Comparison of ENCODE assay signal across 25 cellular contexts in genomic region chr7:47939425-47940036, GRCh38. TPM values are rescaled to one million over a fixed set of nuclear protein-coding genes. Genes with fewer than 3 reads are reported as not detected.
A peak's percentile ranks its signal among the peaks of the same experiment; 100 is the strongest.
DNase-seq lines count a peak whose midpoint lies in the region; ATAC-seq and TF ChIP-seq lines count a peak whose summit lies in the region.
"Had no signal": no experiment of that assay in that cellular context is flagged by ENCODE, and none has a peak within 500 bp of the region (broad histone marks: within the 10 kb centered on the region; RNA-seq: fewer than 3 reads in every experiment).

No MANE protein-coding gene starts in this region.

- no peak overlapping the region for H3K4me3 ChIP-seq in heart left ventricle
- H3K4me3 ChIP-seq in thyroid gland (replicated peaks in 1 of 3), result no peak overlapping the region
- H3K4me3 ChIP-seq: HAP-1, pancreas had no signal

- TF ChIP-seq POLR2A in heart left ventricle (IDR thresholded peaks at IDR 0.05) (no peak), thyroid gland (IDR thresholded peaks at IDR 0.05) (no peak)

- peaks cover 4% of the 10 kb centered on the region for H3K36me3 Mint-ChIP-seq in endothelial cell (ENCODE audit: low read depth, unreplicated experiment)
- no peaks in the 10 kb centered on the region for H3K36me3 Mint-ChIP-seq in neural crest cell (ENCODE audit: low read depth)
- H3K36me3 Mint-ChIP-seq in activated CD4-positive, alpha-beta T cell treated with anti-CD3 and anti-CD28 coated beads for 36 hours (ENCODE audit: low read depth), result no peaks in the 10 kb centered on the region
- H3K36me3 Mint-ChIP-seq: activated naive CD4-positive, alpha-beta T cell treated with anti-CD3 and anti-CD28 coated beads, Interleukin-2, amount 10 ng/mL, durations not matched to agents 7 days and 5 days; immature natural killer cell; naive thymus-derived CD4-positive, alpha-beta T cell had no signal

- intact Hi-C loops in heart left ventricle (cut with DNase I) (loop anchor here in 2 of 10 donors (5.0 kb wide), 2 partner anchors 38 to 92 kb away; partner anchors contain the start of gene HUS1 (in 1 of the 2)), Right ventricle myocardium superior (cut with DNase I) (no loop called here), thyroid gland (cut with DNase I) (loop anchor here (5.0 kb wide), 1 partner anchor 173 kb away; no protein-coding TSS in a partner anchor)
- intact Hi-C loops in activated CD4-positive, alpha-beta T cell treated with anti-CD3 and anti-CD28 coated beads for 36 hours (cut with DNase I, micrococcal nuclease), result no loop called here

- H3K36me3 ChIP-seq in heart left ventricle, result peaks cover 0 to 12% (median 0%) of the 10 kb centered on the region in 9 donors
- no peaks in the 10 kb centered on the region for H3K36me3 ChIP-seq in thyroid gland
- H3K36me3 ChIP-seq: HAP-1, pancreas had no signal

- POLR2A ChIA-PET in activated CD4-positive, alpha-beta T cell treated with anti-CD3 and anti-CD28 coated beads for 36 hours (lab: Charles Lee), result no interaction called here

- no peaks in the 10 kb centered on the region for H3K9me3 Mint-ChIP-seq in endothelial cell (ENCODE audit: unreplicated experiment)
- no peaks in the 10 kb centered on the region for H3K9me3 Mint-ChIP-seq in neural crest cell
- no peaks in the 10 kb centered on the region for H3K9me3 Mint-ChIP-seq in activated CD4-positive, alpha-beta T cell treated with anti-CD3 and anti-CD28 coated beads for 36 hours (ENCODE audit: low read depth)
- H3K9me3 Mint-ChIP-seq: activated naive CD4-positive, alpha-beta T cell treated with anti-CD3 and anti-CD28 coated beads, Interleukin-2, amount 10 ng/mL, durations not matched to agents 7 days and 5 days; activated T-cell treated with anti-CD3 and anti-CD28 coated beads, Interleukin-2, amount 50 U/mL, for 4 hours; central memory CD8-positive, alpha-beta T cell; immature natural killer cell; naive thymus-derived CD4-positive, alpha-beta T cell had no signal

- no peak for TF ChIP-seq CTCF in heart left ventricle (IDR thresholded peaks at IDR 0.05)
- no peak for TF ChIP-seq CTCF in endothelial cell (IDR thresholded peaks at IDR 0.05; ENCODE audit: unreplicated experiment)
- TF ChIP-seq CTCF in neural crest cell (conservative IDR thresholded peaks at IDR 0.05), result no peak
- no peak for TF ChIP-seq CTCF in thyroid gland (IDR thresholded peaks at IDR 0.05)

- H3K4me3 Mint-ChIP-seq in endothelial cell (ENCODE audit: unreplicated experiment), result no peak overlapping the region
- H3K4me3 Mint-ChIP-seq in neural crest cell, result no peak overlapping the region
- no peak overlapping the region for H3K4me3 Mint-ChIP-seq in activated CD4-positive, alpha-beta T cell treated with anti-CD3 and anti-CD28 coated beads for 36 hours
- H3K4me3 Mint-ChIP-seq: activated naive CD4-positive, alpha-beta T cell treated with anti-CD3 and anti-CD28 coated beads, Interleukin-2, amount 10 ng/mL, durations not matched to agents 7 days and 5 days; activated T-cell treated with anti-CD3 and anti-CD28 coated beads, Interleukin-2, amount 50 U/mL, for 4 hours; central memory CD8-positive, alpha-beta T cell; immature natural killer cell; naive thymus-derived CD4-positive, alpha-beta T cell had no signal

- CTCF ChIA-PET in activated CD4-positive, alpha-beta T cell treated with anti-CD3 and anti-CD28 coated beads for 36 hours (lab: Charles Lee), result no interaction called here

- H3K4me1 Mint-ChIP-seq in endothelial cell (ENCODE audit: unreplicated experiment) (peaks cover 39% of the 10 kb centered on the region), neural crest cell (peaks cover 66% of the 10 kb centered on the region)
- peaks cover 6% of the 10 kb centered on the region for H3K4me1 Mint-ChIP-seq in activated CD4-positive, alpha-beta T cell treated with anti-CD3 and anti-CD28 coated beads for 36 hours
- H3K4me1 Mint-ChIP-seq: central memory CD8-positive, alpha-beta T cell; immature natural killer cell had no signal

- H3K4me1 ChIP-seq in heart left ventricle (peaks cover 0 to 58% (median 30%) of the 10 kb centered on the region in 12 donors), thyroid gland (peaks cover 0 to 23% of the 10 kb centered on the region in 2 donors)
- H3K4me1 ChIP-seq: HAP-1, pancreas had no signal

- no peak for DNase-seq in heart left ventricle
- DNase-seq in Right ventricle myocardium superior, result no peak
- DNase-seq in endothelial cell (ENCODE audit: low spot score), result no peak
- DNase-seq in neural crest cell (ENCODE audit: low read depth, low spot score), result no peak
- no peak for DNase-seq in thyroid gland
- no peak for DNase-seq in activated CD4-positive, alpha-beta T cell treated with anti-CD3 and anti-CD28 coated beads for 36 hours
- DNase-seq in ecto neural progenitor cell (ENCODE audit: low spot score), result no peak
- no peak for DNase-seq in NCI-H510A (lab: John Stamatoyannopoulos, UW)
- DNase-seq: activated CD4-positive, CD25-positive, alpha-beta regulatory T cell treated with anti-CD3 and anti-CD28 coated beads, Interleukin-2, amount 50 U/mL, for 72 hours; activated CD8-positive, alpha-beta memory T cell treated with anti-CD3 and anti-CD28 coated beads for 24 hours; activated naive CD4-positive, alpha-beta T cell treated with anti-CD3 and anti-CD28 coated beads, Interleukin-2, amount 10 ng/mL, durations not matched to agents 7 days and 5 days; activated T-cell treated with anti-CD3 and anti-CD28 coated beads, Interleukin-2, amount 50 U/mL, for 4 hours; AML-193; DND-41; effector CD8-positive, alpha-beta T cell; immature natural killer cell; mammary epithelial cell; naive thymus-derived CD4-positive, alpha-beta T cell; NCI-H2029; pancreas; stimulated activated naive CD4-positive, alpha-beta T cell had no signal

- ATAC-seq in heart left ventricle (no peak), Right ventricle myocardium superior (ENCODE audit: poor library complexity) (no peak)
- no peak for ATAC-seq in activated CD4-positive, alpha-beta T cell treated with anti-CD3 and anti-CD28 coated beads for 36 hours
- ATAC-seq: activated T-cell treated with anti-CD3 and anti-CD28 coated beads, Interleukin-2, amount 50 U/mL, for 4 hours; naive thymus-derived CD4-positive, alpha-beta T cell; pancreas had no signal

- peak overlapping the region; percentile 53 for H3K27ac Mint-ChIP-seq in endothelial cell (ENCODE audit: unreplicated experiment)
- peak overlapping the region; percentile 28 for H3K27ac Mint-ChIP-seq in neural crest cell (ENCODE audit: unreplicated experiment)
- no peak overlapping the region for H3K27ac Mint-ChIP-seq in activated CD4-positive, alpha-beta T cell treated with anti-CD3 and anti-CD28 coated beads for 36 hours
- H3K27ac Mint-ChIP-seq: activated naive CD4-positive, alpha-beta T cell treated with anti-CD3 and anti-CD28 coated beads, Interleukin-2, amount 10 ng/mL, durations not matched to agents 7 days and 5 days; immature natural killer cell; naive thymus-derived CD4-positive, alpha-beta T cell had no signal

- H3K27me3 ChIP-seq in heart left ventricle (no peaks in the 10 kb centered on the region), thyroid gland (no peaks in the 10 kb centered on the region)
- H3K27me3 ChIP-seq: pancreas had no signal

- H3K27me3 Mint-ChIP-seq in endothelial cell (ENCODE audit: unreplicated experiment) (peaks cover 4% of the 10 kb centered on the region), neural crest cell (ENCODE audit: low read depth) (no peaks in the 10 kb centered on the region)
- no peaks in the 10 kb centered on the region for H3K27me3 Mint-ChIP-seq in activated CD4-positive, alpha-beta T cell treated with anti-CD3 and anti-CD28 coated beads for 36 hours
- H3K27me3 Mint-ChIP-seq: central memory CD8-positive, alpha-beta T cell; naive thymus-derived CD4-positive, alpha-beta T cell had no signal

- 92 to 94% (median 93%) methylated on average over 7 of the region's 7 CpGs for WGBS in heart left ventricle, 4 donors
- 95 to 97% methylated on average over 6 to 7 of the region's 7 CpGs for WGBS in thyroid gland, 2 donors

- H3K27ac ChIP-seq in heart left ventricle (peak overlapping the region; percentile 74 to 93 (median 90)), thyroid gland (peak overlapping the region in 2 of 3 donors; percentile 78 to 83)
- H3K27ac ChIP-seq: 22Rv1, KMS-11, pancreas had no signal

- H3K9me3 ChIP-seq in heart left ventricle (no peaks in the 10 kb centered on the region), thyroid gland (no peaks in the 10 kb centered on the region)
- H3K9me3 ChIP-seq: HAP-1, pancreas had no signal

RNA-seq across cellular contexts. Expression of gene PKD1L1, which starts 8.7 kb away (rescaled TPM):
- total RNA-seq in heart left ventricle (1 to 10 TPM; 1.1 to 3.7 (median 2.5) TPM), Right ventricle myocardium superior (1.9 TPM), endothelial cell (ENCODE audit: unreplicated experiment) (4.8 TPM), neural crest cell (0.11 and 0.19 TPM in 2 replicates), thyroid gland (under 1 TPM; under 0.01 to 0.17 (median 0.14) TPM)
- 1 to 10 TPM; 1.3 to 2.1 TPM for polyA plus RNA-seq in heart left ventricle
- under 1 TPM; 0.09 to 0.16 TPM for total RNA-seq in activated CD4-positive, alpha-beta T cell treated with anti-CD3 and anti-CD28 coated beads for 36 hours

RNA-seq across cellular contexts. Expression of gene HUS1, which starts 39.9 kb away (rescaled TPM):
- total RNA-seq in heart left ventricle, result 10 to 100 TPM; 21.9 to 43.3 (median 27.5) TPM
- polyA plus RNA-seq in heart left ventricle, result 10 to 100 TPM; 10.9 to 20.0 TPM
- total RNA-seq in Right ventricle myocardium superior, result 23.8 TPM
- total RNA-seq in endothelial cell (ENCODE audit: unreplicated experiment), result 27.4 TPM
- total RNA-seq in neural crest cell, result 43.1 and 47.0 TPM in 2 replicates
- 10 to 100 TPM; 32.1 to 83.8 (median 39.8) TPM for total RNA-seq in thyroid gland
- total RNA-seq in activated CD4-positive, alpha-beta T cell treated with anti-CD3 and anti-CD28 coated beads for 36 hours, result 10 to 100 TPM; 40.5 to 41.5 TPM
